Comparison of ENCODE assay signal across 9 cellular contexts in the genomic region with DNA sequence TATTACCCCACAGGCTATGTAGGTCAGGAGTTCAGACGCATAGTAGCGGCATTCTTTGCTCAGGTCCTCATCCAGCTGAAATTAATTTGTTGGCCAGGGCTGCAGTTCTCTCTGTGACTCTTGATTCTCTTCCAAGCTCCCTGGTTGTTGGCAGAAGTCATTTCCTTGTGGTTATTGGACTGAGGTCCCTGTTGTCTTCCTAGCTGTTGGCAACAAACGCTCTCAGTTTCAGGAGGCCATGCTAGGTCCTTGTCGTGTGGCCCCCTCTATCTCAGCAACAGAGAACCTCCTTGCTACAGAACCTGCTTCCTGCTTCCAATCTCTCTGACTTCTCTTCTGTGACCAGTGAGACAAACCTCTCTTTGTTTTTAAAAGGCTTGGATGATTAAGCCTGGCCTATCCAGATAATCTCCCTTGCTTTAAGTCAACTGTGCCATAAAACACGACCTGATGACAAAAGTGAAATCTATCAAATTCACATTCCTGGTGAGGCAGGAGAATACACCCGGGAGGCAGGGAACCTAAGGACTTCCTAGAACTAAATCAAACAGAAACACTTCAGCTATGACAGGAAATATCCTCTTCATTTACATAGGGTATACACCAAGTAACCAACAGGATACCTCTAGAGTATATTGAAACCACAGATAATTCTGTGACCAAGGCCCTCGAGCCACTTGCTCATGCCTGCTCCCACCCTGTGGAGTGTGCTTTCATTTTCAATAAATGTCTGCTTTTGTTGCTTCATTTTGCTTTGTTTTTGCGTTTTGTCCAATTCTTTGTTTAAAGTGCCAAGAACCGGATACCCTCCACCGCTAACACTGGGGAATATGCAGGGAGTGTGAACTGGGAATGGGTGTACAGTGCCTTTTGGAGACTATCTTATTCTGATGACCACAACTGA.
A peak's percentile ranks its signal among the peaks of the same experiment; 100 is the strongest.
DNase-seq lines count a peak whose midpoint lies in the region; ATAC-seq and TF ChIP-seq lines count a peak whose summit lies in the region.
"Had no signal": no experiment of that assay in that cellular context is flagged by ENCODE, and none has a peak within 500 bp of the region (broad histone marks: within the 10 kb centered on the region; RNA-seq: fewer than 3 reads in every experiment).

No MANE protein-coding gene starts in this region.

- no peak overlapping the region for H3K4me2 ChIP-seq in IMR-90 (ENCODE audit: low read depth, low read length)

- H3K4me3 ChIP-seq in IMR-90 (ENCODE audit: insufficient read depth, low read depth, low read length), result no peak overlapping the region

- dilution Hi-C loops in IMR-90 (cut with HindIII; ENCODE audit: low sequenced_read_pairs, unreplicated experiment), result no loop called here

- POLR2A ChIA-PET in IMR-90 (lab: Charles Lee; ENCODE audit: unreplicated experiment), result no interaction called here

- DNase-seq in AG09319 (ENCODE audit: extremely low read depth, low read depth), result peak; percentile 11
- DNase-seq in IMR-90, result no peak
- DNase-seq in cerebellar cortex (ENCODE audit: low spot score), result peak; percentile 95
- DNase-seq in left kidney (ENCODE audit: low read depth, low spot score), result peak; percentile 25
- no peak for DNase-seq in stimulated activated CD4-positive, alpha-beta T cell treated with anti-CD3 and anti-CD28 coated beads, Interleukin-4, amount 100 ng/mL, for 4 hours
- no peak for DNase-seq in SW 1271 (lab: John Stamatoyannopoulos, UW)
- DNase-seq: T-cell had no signal

- no peak overlapping the region for H3K23ac ChIP-seq in IMR-90 (ENCODE audit: low read depth, low read length)

- no peak overlapping the region for H2BK5ac ChIP-seq in IMR-90 (ENCODE audit: low read depth, low read length, poor library complexity, severe bottlenecking)

- no peak overlapping the region for H3K14ac ChIP-seq in IMR-90 (replicated peaks; ENCODE audit: low read depth, low read length)

- no peak overlapping the region for H2AK5ac ChIP-seq in IMR-90 (ENCODE audit: low read depth, low read length)

- H2AK9ac ChIP-seq in IMR-90 (replicated peaks; ENCODE audit: low read depth, low read length, poor library complexity), result no peak overlapping the region

- H3K27ac ChIP-seq in IMR-90 (ENCODE audit: insufficient read depth, low read length), result no peak overlapping the region

- H3K56ac ChIP-seq in IMR-90 (ENCODE audit: extremely low read depth, insufficient read depth, low read length), result no peak overlapping the region

- H4K91ac ChIP-seq in IMR-90 (ENCODE audit: insufficient read depth, low read depth, low read length), result no peak overlapping the region

- peak overlapping the region; percentile 37 for H2AFZ ChIP-seq in IMR-90 (replicated peaks; ENCODE audit: low read length, poor library complexity)

- no TSS peak for BruUV-seq in IMR-90 (replicated peaks; lab: Mats Ljungman, UMichigan)

- no peak overlapping the region for H3K9ac ChIP-seq in IMR-90 (ENCODE audit: low read depth, low read length)

- no peaks in the 10 kb centered on the region for H3K9me1 ChIP-seq in IMR-90 (ENCODE audit: insufficient read depth, low read length)

- no peak overlapping the region for H2BK20ac ChIP-seq in IMR-90 (ENCODE audit: low read depth, low read length)

- no peaks in the 10 kb centered on the region for H3K27me3 ChIP-seq in IMR-90 (ENCODE audit: control insufficient read depth, insufficient read depth, low read length)

- no peaks in the 10 kb centered on the region for H3K9me3 ChIP-seq in IMR-90 (ENCODE audit: control insufficient read depth, insufficient read depth, low read length)

- ATAC-seq in IMR-90 (ENCODE audit: low read depth) (no peak), HG03439 (IDR thresholded peaks at IDR 0.05; ENCODE audit: unreplicated experiment) (no peak), HG02588 (IDR thresholded peaks at IDR 0.05; ENCODE audit: unreplicated experiment) (no peak)
- ATAC-seq: T-cell had no signal

- no peaks in the 10 kb centered on the region for H3K79me1 ChIP-seq in IMR-90 (ENCODE audit: low read depth in 1 of 2, low read length in 2 of 2)

- no peak for TF ChIP-seq POLR2A in IMR-90 (IDR thresholded peaks at IDR 0.05; ENCODE audit: low read depth, low read length)

- no peaks in the 10 kb centered on the region for H3K4me1 ChIP-seq in IMR-90 (ENCODE audit: control insufficient read depth, insufficient read depth, low read length)

- WGBS in IMR-90 (ENCODE audit: extremely low coverage in 2 of 2, insufficient read length in 1 of 2), 2 experiments, result 33% methylated on average over 3 of the region's 10 CpGs; no CpG with 5 or more reads in 1 of the 2 experiments

- no peak overlapping the region for H2BK15ac ChIP-seq in IMR-90 (ENCODE audit: low read depth, low read length)

- TF ChIP-seq CTCF in AG09319 (IDR thresholded peaks at IDR 0.05; ENCODE audit: low read depth, low read length) (no peak), IMR-90 (conservative IDR thresholded peaks at IDR 0.05; ENCODE audit: low read depth, low read length) (no peak)

- no peak overlapping the region for H3K18ac ChIP-seq in IMR-90 (ENCODE audit: low read depth, low read length)

- no peak overlapping the region for H4K5ac ChIP-seq in IMR-90 (ENCODE audit: low read depth, low read length)

- no peak for TF ChIP-seq RAD21 in IMR-90 (IDR thresholded peaks at IDR 0.05; ENCODE audit: low read length)

- no peaks in the 10 kb centered on the region for H3K36me3 ChIP-seq in IMR-90 (ENCODE audit: control insufficient read depth, insufficient read depth, low read length)

- CTCF ChIA-PET in IMR-90 (lab: Yijun Ruan, JAX), result no interaction called here

- no peak overlapping the region for H2BK120ac ChIP-seq in IMR-90 (ENCODE audit: low read depth, low read length)

- intact Hi-C loops in IMR-90 (cut with micrococcal nuclease), result no loop called here

- H3K4ac ChIP-seq in IMR-90 (ENCODE audit: low read depth, low read length), result no peak overlapping the region

- no peaks in the 10 kb centered on the region for H4K20me1 ChIP-seq in IMR-90 (ENCODE audit: insufficient read depth, low read length)

- H4K8ac ChIP-seq in IMR-90 (ENCODE audit: low read depth in 2 of 2, low read length in 2 of 2), result no peak overlapping the region

- in situ Hi-C loops in IMR-90 (cut with MboI; ENCODE audit: low sequenced_read_pairs), result no loop called here

TF ChIP-seq in IMR-90, 13 proteins besides CTCF, POLR2A, EP300 and RAD21:
- TF ChIP-seq BHLHE40 (IDR thresholded peaks at IDR 0.05; ENCODE audit: low read depth, low read length) (no peak), NFE2L2 (IDR thresholded peaks at IDR 0.05; ENCODE audit: low read depth, low read length) (no peak), MAZ (IDR thresholded peaks at IDR 0.05; ENCODE audit: borderline replicate concordance, low read depth, low read length) (no peak), RCOR1 (IDR thresholded peaks at IDR 0.05; ENCODE audit: insufficient replicate concordance, low read length) (no peak)

Comparison
In these comparisons a context has a peak if more than half of its experiments do, and no peak if none do; other contexts are left out.
1. DNase-seq: peak in AG09319 (single experiment), cerebellar cortex (single experiment) and left kidney (single experiment); none in IMR-90 (single experiment), stimulated activated CD4-positive, alpha-beta T cell treated with anti-CD3 and anti-CD28 coated beads, Interleukin-4, amount 100 ng/mL, for 4 hours (0 of 2) and SW 1271 (0 of 2).